ENCODE assay signal across 2 cellular contexts in the genomic region with DNA sequence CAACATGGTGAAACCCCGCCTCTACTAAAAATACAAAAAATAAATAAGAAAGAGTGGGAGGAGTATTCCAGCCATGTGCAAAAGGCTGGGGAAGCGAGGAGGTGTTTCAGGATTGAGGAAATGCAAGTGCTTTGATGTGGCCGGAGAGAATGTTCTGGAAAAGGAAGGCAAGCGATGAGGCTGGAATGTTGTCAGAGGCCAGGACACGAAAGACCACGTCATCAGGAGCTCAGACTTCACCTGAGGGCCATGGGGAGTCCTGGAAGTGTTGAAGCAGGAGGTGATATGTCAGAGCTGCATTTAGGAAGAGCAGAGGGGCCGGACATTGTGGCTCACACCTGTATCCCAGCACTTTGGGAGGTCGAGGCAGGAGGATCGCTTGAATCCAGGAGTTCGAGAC.
A peak's percentile ranks its signal among the peaks of the same experiment; 100 is the strongest.
TF ChIP-seq lines count a peak whose summit lies in the region.

No MANE protein-coding gene starts in this region.

TF ChIP-seq in IMR-90, 13 proteins besides CTCF, POLR2A, EP300 and RAD21:
- TF ChIP-seq BHLHE40 (IDR thresholded peaks at IDR 0.05; ENCODE audit: low read depth, low read length) (no peak), RCOR1 (IDR thresholded peaks at IDR 0.05; ENCODE audit: insufficient replicate concordance, low read length) (no peak), MXI1 (IDR thresholded peaks at IDR 0.05; ENCODE audit: borderline replicate concordance, low read depth, low read length) (no peak), FOS (IDR thresholded peaks at IDR 0.05; ENCODE audit: low read depth, low read length) (no peak), MAFK (IDR thresholded peaks at IDR 0.05; ENCODE audit: low read depth, low read length) (no peak), SMC3 (IDR thresholded peaks at IDR 0.05; ENCODE audit: low read depth, low read length) (no peak), RFX5 (IDR thresholded peaks at IDR 0.05; ENCODE audit: low read depth, low read length) (no peak), CHD1 (IDR thresholded peaks at IDR 0.05; ENCODE audit: low read depth, low read length) (no peak), CEBPB (IDR thresholded peaks at IDR 0.05; ENCODE audit: low read depth, low read length) (no peak), MAZ (IDR thresholded peaks at IDR 0.05; ENCODE audit: borderline replicate concordance, low read depth, low read length) (no peak), NFE2L2 (IDR thresholded peaks at IDR 0.05; ENCODE audit: low read depth, low read length) (no peak)
- TF ChIP-seq, protein P1, sequence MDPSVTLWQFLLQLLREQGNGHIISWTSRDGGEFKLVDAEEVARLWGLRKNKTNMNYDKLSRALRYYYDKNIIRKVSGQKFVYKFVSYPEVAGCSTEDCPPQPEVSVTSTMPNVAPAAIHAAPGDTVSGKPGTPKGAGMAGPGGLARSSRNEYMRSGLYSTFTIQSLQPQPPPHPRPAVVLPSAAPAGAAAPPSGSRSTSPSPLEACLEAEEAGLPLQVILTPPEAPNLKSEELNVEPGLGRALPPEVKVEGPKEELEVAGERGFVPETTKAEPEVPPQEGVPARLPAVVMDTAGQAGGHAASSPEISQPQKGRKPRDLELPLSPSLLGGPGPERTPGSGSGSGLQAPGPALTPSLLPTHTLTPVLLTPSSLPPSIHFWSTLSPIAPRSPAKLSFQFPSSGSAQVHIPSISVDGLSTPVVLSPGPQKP (IDR thresholded peaks at IDR 0.05; ENCODE audit: borderline replicate concordance, low read depth, low read length), result no peak
- TF ChIP-seq, protein P2, sequence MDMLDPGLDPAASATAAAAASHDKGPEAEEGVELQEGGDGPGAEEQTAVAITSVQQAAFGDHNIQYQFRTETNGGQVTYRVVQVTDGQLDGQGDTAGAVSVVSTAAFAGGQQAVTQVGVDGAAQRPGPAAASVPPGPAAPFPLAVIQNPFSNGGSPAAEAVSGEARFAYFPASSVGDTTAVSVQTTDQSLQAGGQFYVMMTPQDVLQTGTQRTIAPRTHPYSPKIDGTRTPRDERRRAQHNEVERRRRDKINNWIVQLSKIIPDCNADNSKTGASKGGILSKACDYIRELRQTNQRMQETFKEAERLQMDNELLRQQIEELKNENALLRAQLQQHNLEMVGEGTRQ (IDR thresholded peaks at IDR 0.05; ENCODE audit: low read depth, low read length), result no peak

TF ChIP-seq in HepG2, 621 proteins besides CTCF, POLR2A, EP300 and RAD21:
- TF ChIP-seq CREB1 (IDR thresholded peaks at IDR 0.05) (peak; percentile 76), CREB1 (CRISPR knock-in tag; IDR thresholded peaks at IDR 0.05) (no peak), NONO (IDR thresholded peaks at IDR 0.05) (no peak), NONO (CRISPR knock-in tag; conservative IDR thresholded peaks at IDR 0.05) (no peak)
